Comparison of ENCODE assay signal across 8 cellular contexts in the genomic region with DNA sequence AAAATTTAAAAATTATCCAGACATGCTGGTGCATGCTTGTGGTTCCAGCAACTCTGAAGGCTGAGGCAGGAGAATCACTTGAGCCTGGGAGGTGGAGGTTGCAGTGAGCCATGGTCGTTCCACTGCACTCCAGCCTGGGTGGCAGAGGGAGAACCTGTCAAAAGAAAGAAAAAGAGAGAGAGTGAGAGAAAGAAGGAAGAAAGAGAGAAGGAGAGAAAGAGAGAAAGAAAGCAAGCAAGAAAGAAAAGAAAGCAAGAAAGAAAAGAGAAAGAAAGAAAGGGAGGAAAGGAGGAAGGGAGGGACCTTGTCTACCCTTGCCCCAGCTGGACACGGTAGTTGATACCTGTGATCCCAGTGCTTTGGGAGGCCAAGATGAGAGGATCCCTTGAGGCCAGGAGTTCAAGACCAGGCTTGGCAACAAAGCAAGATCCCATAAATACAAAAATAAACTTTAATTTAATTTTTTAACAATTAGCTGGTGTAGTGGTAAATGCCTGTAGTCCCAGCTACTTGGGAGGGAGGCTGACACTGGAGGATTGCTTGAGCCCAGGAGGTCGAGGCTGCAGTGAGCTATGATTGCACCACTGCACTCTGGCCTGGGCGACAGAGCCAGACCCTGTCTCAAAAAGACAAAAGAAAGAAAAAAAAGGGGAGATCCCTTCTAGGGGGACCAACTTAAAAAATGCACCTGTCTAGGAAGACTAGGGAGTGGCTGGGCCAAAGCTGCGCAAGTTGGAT. TPM values are rescaled to one million over a fixed set of nuclear protein-coding genes. Genes with fewer than 3 reads are reported as not detected.
DNase-seq lines count a peak whose midpoint lies in the region; ATAC-seq and TF ChIP-seq lines count a peak whose summit lies in the region.
"Had no signal": no experiment of that assay in that cellular context is flagged by ENCODE, and none has a peak within 500 bp of the region (broad histone marks: within the 10 kb centered on the region; RNA-seq: fewer than 3 reads in every experiment).

No MANE protein-coding gene starts in this region.

- H3K9me3 ChIP-seq in HUES6 (ENCODE audit: control insufficient read depth, insufficient read depth, low read depth, low read length), result no peaks in the 10 kb centered on the region
- H3K9me3 ChIP-seq in smooth muscle cell (replicated peaks; ENCODE audit: low read depth), result no peaks in the 10 kb centered on the region

- POLR2A ChIA-PET in activated CD8-positive, alpha-beta T cell treated with anti-CD3 and anti-CD28 coated beads, Interleukin-2, amount 10 ng/mL, durations not matched to agents 7 days and 5 days (lab: Charles Lee), result interaction anchor here (0.6 kb wide), 1 partner anchor 67 kb away, joined by 4 read pairs; no protein-coding TSS in a partner anchor

- H3K27me3 ChIP-seq in HUES6 (ENCODE audit: control insufficient read depth, insufficient read depth, low read length) (peaks cover 8% of the 10 kb centered on the region), smooth muscle cell (ENCODE audit: low read depth) (peaks cover 4% of the 10 kb centered on the region)

- ATAC-seq in activated CD8-positive, alpha-beta T cell treated with anti-CD3 and anti-CD28 coated beads, Interleukin-2, amount 10 ng/mL, durations not matched to agents 7 days and 5 days, result peak; percentile 3
- ATAC-seq in GM21360 (IDR thresholded peaks at IDR 0.05; ENCODE audit: unreplicated experiment), result no peak

- peaks cover 9% of the 10 kb centered on the region for H3K27me3 Mint-ChIP-seq in activated CD8-positive, alpha-beta T cell treated with anti-CD3 and anti-CD28 coated beads, Interleukin-2, amount 10 ng/mL, durations not matched to agents 7 days and 5 days (ENCODE audit: low read depth)

- CTCF ChIA-PET in activated CD8-positive, alpha-beta T cell treated with anti-CD3 and anti-CD28 coated beads, Interleukin-2, amount 10 ng/mL, durations not matched to agents 7 days and 5 days (lab: Charles Lee), result interaction anchor here (0.8 to 3.6 kb wide), 5 partner anchors 10 to 67 kb away, joined by 3 to 19 read pairs (median 5); no protein-coding TSS in a partner anchor

- peaks cover 9% of the 10 kb centered on the region; the same call in 1 of the 2 replicates for H3K4me1 ChIP-seq in HUES6 (ENCODE audit: control insufficient read depth, insufficient read depth, low read length)
- peaks cover 18% of the 10 kb centered on the region for H3K4me1 ChIP-seq in smooth muscle cell (ENCODE audit: low read depth)

- H3K4me3 Mint-ChIP-seq in activated CD8-positive, alpha-beta T cell treated with anti-CD3 and anti-CD28 coated beads, Interleukin-2, amount 10 ng/mL, durations not matched to agents 7 days and 5 days, result peak overlapping the region; percentile 48

- DNase-seq in activated CD8-positive, alpha-beta T cell treated with anti-CD3 and anti-CD28 coated beads, Interleukin-2, amount 10 ng/mL, durations not matched to agents 7 days and 5 days, result no peak
- DNase-seq in smooth muscle cell (lab: John Stamatoyannopoulos, UW; ENCODE audit: unreplicated experiment), result no peak
- no peak for DNase-seq in NCI-H1105 treated with DMSO at 0.1 percent for 48 hours (lab: John Stamatoyannopoulos, UW)
- DNase-seq in posterior cingulate gyrus, result no peak
- DNase-seq: NCI-H524 treated with DMSO at 0.1 percent for 48 hours had no signal

- H3K4me3 ChIP-seq in HUES6 (ENCODE audit: low read depth, low read length) (peak overlapping the region; percentile 54), iPS-11a (ENCODE audit: low read depth, low read length) (peak overlapping the region; percentile 25), smooth muscle cell (peak overlapping the region; percentile 23)

- TF ChIP-seq CTCF in smooth muscle cell (IDR thresholded peaks at IDR 0.05; ENCODE audit: borderline replicate concordance, insufficient read depth, poor library complexity, severe bottlenecking), result no peak

- no peaks in the 10 kb centered on the region for H3K79me2 ChIP-seq in smooth muscle cell (ENCODE audit: low read depth)

- H3K27ac Mint-ChIP-seq in activated CD8-positive, alpha-beta T cell treated with anti-CD3 and anti-CD28 coated beads, Interleukin-2, amount 10 ng/mL, durations not matched to agents 7 days and 5 days, result no peak overlapping the region

- H3K9ac ChIP-seq in HUES6 (ENCODE audit: low read length) (no peak overlapping the region), smooth muscle cell (ENCODE audit: low read depth) (no peak overlapping the region)

- H3K36me3 Mint-ChIP-seq in activated CD8-positive, alpha-beta T cell treated with anti-CD3 and anti-CD28 coated beads, Interleukin-2, amount 10 ng/mL, durations not matched to agents 7 days and 5 days (ENCODE audit: low read depth), result no peaks in the 10 kb centered on the region

- H4K20me1 ChIP-seq in smooth muscle cell (ENCODE audit: low read depth), result no peaks in the 10 kb centered on the region

- WGBS in smooth muscle cell (ENCODE audit: low lambda C conversion rate), result 90% methylated on average over 5 of the region's 5 CpGs

- H3K4me1 Mint-ChIP-seq in activated CD8-positive, alpha-beta T cell treated with anti-CD3 and anti-CD28 coated beads, Interleukin-2, amount 10 ng/mL, durations not matched to agents 7 days and 5 days (ENCODE audit: low read depth), result peaks cover 14% of the 10 kb centered on the region

- peak overlapping the region; percentile 82 for H3K4me2 ChIP-seq in smooth muscle cell

- H3K36me3 ChIP-seq in HUES6 (ENCODE audit: control insufficient read depth, insufficient read depth, low read length) (0 out of 2 replicates have a peak, but pooled peaks cover 4% of the 10 kb centered on the region), smooth muscle cell (ENCODE audit: low read depth) (no peaks in the 10 kb centered on the region)

- H2AFZ ChIP-seq in smooth muscle cell (ENCODE audit: low read depth), result no peak overlapping the region

- H3K27ac ChIP-seq in HUES6 (ENCODE audit: low read depth, low read length), result no peak overlapping the region
- no peak overlapping the region for H3K27ac ChIP-seq in smooth muscle cell (ENCODE audit: low read depth)

- no peaks in the 10 kb centered on the region for H3K9me3 Mint-ChIP-seq in activated CD8-positive, alpha-beta T cell treated with anti-CD3 and anti-CD28 coated beads, Interleukin-2, amount 10 ng/mL, durations not matched to agents 7 days and 5 days (ENCODE audit: insufficient read depth)

- intact Hi-C loops in posterior cingulate gyrus (cut with DNase I), result loop anchor here (5.0 kb wide), 1 partner anchor 44 kb away; a partner anchor contains a TSS

- no peaks in the 10 kb centered on the region for H3F3A ChIP-seq in smooth muscle cell (ENCODE audit: low read depth)

RNA-seq across cellular contexts. Expression of a gene that starts 9.2 kb away (rescaled TPM):
- under 1 TPM in 1 of 2 experiments, not detected in 1; 0.23 TPM for total RNA-seq in activated CD8-positive, alpha-beta T cell treated with anti-CD3 and anti-CD28 coated beads, Interleukin-2, amount 10 ng/mL, durations not matched to agents 7 days and 5 days
- 1.6 and 2.3 TPM in 2 replicates for total RNA-seq in smooth muscle cell
- polyA plus RNA-seq in smooth muscle cell, result 0.07 TPM in 1 of 2 replicates, not detected in the other

RNA-seq across cellular contexts. Expression of a gene that starts 13.9 kb away (rescaled TPM):
- total RNA-seq in activated CD8-positive, alpha-beta T cell treated with anti-CD3 and anti-CD28 coated beads, Interleukin-2, amount 10 ng/mL, durations not matched to agents 7 days and 5 days, result 100 to 1,000 TPM; 129 to 132 TPM
- 14.5 and 20.0 TPM in 2 replicates for total RNA-seq in smooth muscle cell
- polyA plus RNA-seq in smooth muscle cell, result 46.9 and 51.1 TPM in 2 replicates

RNA-seq across cellular contexts. Expression of a gene that starts 28.8 kb away (rescaled TPM):
- total RNA-seq in activated CD8-positive, alpha-beta T cell treated with anti-CD3 and anti-CD28 coated beads, Interleukin-2, amount 10 ng/mL, durations not matched to agents 7 days and 5 days, result 1 to 10 TPM; 2.7 to 3.6 TPM
- not detected in 2 replicates for total RNA-seq in smooth muscle cell
- 0.58 and 2.2 TPM in 2 replicates for polyA plus RNA-seq in smooth muscle cell

RNA-seq across cellular contexts. Expression of a gene that starts 46.1 kb away (rescaled TPM):
- total RNA-seq in activated CD8-positive, alpha-beta T cell treated with anti-CD3 and anti-CD28 coated beads, Interleukin-2, amount 10 ng/mL, durations not matched to agents 7 days and 5 days, result 10 to 100 TPM; 43.0 to 46.0 TPM
- total RNA-seq in smooth muscle cell, result 2.7 TPM in 2 replicates
- polyA plus RNA-seq in smooth muscle cell, result 4.0 and 8.4 TPM in 2 replicates

RNA-seq across cellular contexts. Expression of a gene that starts 56.6 kb away (rescaled TPM):
- total RNA-seq in activated CD8-positive, alpha-beta T cell treated with anti-CD3 and anti-CD28 coated beads, Interleukin-2, amount 10 ng/mL, durations not matched to agents 7 days and 5 days, result 10 to 100 TPM; 84.0 to 90.1 TPM
- total RNA-seq in smooth muscle cell, result 12.5 and 21.5 TPM in 2 replicates
- 41.6 and 46.0 TPM in 2 replicates for polyA plus RNA-seq in smooth muscle cell
